ENCODE assay signal across 19 cellular contexts in genomic region chr10:3127921-3128320, GRCh38.
"Had no signal": no experiment of that assay in that cellular context is flagged by ENCODE, and none has a peak within 500 bp of the region (broad histone marks: within the 10 kb centered on the region; RNA-seq: fewer than 3 reads in every experiment).

No MANE protein-coding gene starts in this region.

- H3K27me3 Mint-ChIP-seq: activated CD4-positive, alpha-beta memory T cell treated with anti-CD3 and anti-CD28 coated beads, Interleukin-2, amount 10 ng/mL, durations not matched to agents 7 days and 5 days; central memory CD8-positive, alpha-beta T cell; memory B cell; naive thymus-derived CD8-positive, alpha-beta T cell; stimulated activated naive CD8-positive, alpha-beta T cell treated with anti-CD3 and anti-CD28 coated beads, Interleukin-15, amount 100 ng/mL, for 72 hours; T-helper 17 cell had no signal

- H3K27ac ChIP-seq: coronary artery, prostate gland, right lobe of liver, testis had no signal

- H3K27me3 ChIP-seq: body of pancreas, right lobe of liver, testis had no signal

- H3K9me3 ChIP-seq: prostate gland, right lobe of liver, testis had no signal

- H3K9me3 Mint-ChIP-seq: activated CD4-positive, alpha-beta memory T cell treated with anti-CD3 and anti-CD28 coated beads, Interleukin-2, amount 10 ng/mL, durations not matched to agents 7 days and 5 days; central memory CD8-positive, alpha-beta T cell; memory B cell; stimulated activated naive CD8-positive, alpha-beta T cell treated with anti-CD3 and anti-CD28 coated beads, Interleukin-15, amount 100 ng/mL, for 72 hours; WTC11 had no signal

- H3K27ac Mint-ChIP-seq: activated CD4-positive, alpha-beta memory T cell treated with anti-CD3 and anti-CD28 coated beads, Interleukin-2, amount 10 ng/mL, durations not matched to agents 7 days and 5 days; memory B cell; naive thymus-derived CD8-positive, alpha-beta T cell; T-helper 17 cell; WTC11 had no signal

- H3K4me3 Mint-ChIP-seq: activated CD4-positive, alpha-beta memory T cell treated with anti-CD3 and anti-CD28 coated beads, Interleukin-2, amount 10 ng/mL, durations not matched to agents 7 days and 5 days; central memory CD8-positive, alpha-beta T cell; memory B cell; naive thymus-derived CD8-positive, alpha-beta T cell; stimulated activated naive CD8-positive, alpha-beta T cell treated with anti-CD3 and anti-CD28 coated beads, Interleukin-15, amount 100 ng/mL, for 72 hours; T-helper 17 cell; WTC11 had no signal

- H3K36me3 ChIP-seq: prostate gland had no signal

- H3K4me3 ChIP-seq: body of pancreas, coronary artery, prostate gland, right lobe of liver, smooth muscle cell, testis had no signal

- DNase-seq: activated CD4-positive, alpha-beta memory T cell treated with anti-CD3 and anti-CD28 coated beads, Interleukin-2, amount 10 ng/mL, durations not matched to agents 7 days and 5 days; activated CD4-positive, alpha-beta T cell treated with anti-CD3 and anti-CD28 coated beads for 4 hours; activated naive CD4-positive, alpha-beta T cell treated with anti-CD3 and anti-CD28 coated beads, Interleukin-2, amount 50 U/mL, for 16 hours; amniotic stem cell; body of pancreas; foreskin fibroblast; left ventricle myocardium superior; naive thymus-derived CD8-positive, alpha-beta T cell; right lobe of liver; stimulated activated CD4-positive, alpha-beta T cell treated with anti-CD3 and anti-CD28 coated beads, Interleukin-4, amount 100 ng/mL, for 4 hours; stimulated activated naive CD8-positive, alpha-beta T cell treated with anti-CD3 and anti-CD28 coated beads, Interleukin-15, amount 100 ng/mL, for 72 hours; T-helper 17 cell; testis had no signal

- H3K4me1 ChIP-seq: prostate gland, right lobe of liver, testis had no signal

- H3K4me2 ChIP-seq: smooth muscle cell had no signal

- H3K4me1 Mint-ChIP-seq: central memory CD8-positive, alpha-beta T cell; memory B cell; stimulated activated naive CD8-positive, alpha-beta T cell treated with anti-CD3 and anti-CD28 coated beads, Interleukin-15, amount 100 ng/mL, for 72 hours; T-helper 17 cell; WTC11 had no signal
